In the genomic region with DNA sequence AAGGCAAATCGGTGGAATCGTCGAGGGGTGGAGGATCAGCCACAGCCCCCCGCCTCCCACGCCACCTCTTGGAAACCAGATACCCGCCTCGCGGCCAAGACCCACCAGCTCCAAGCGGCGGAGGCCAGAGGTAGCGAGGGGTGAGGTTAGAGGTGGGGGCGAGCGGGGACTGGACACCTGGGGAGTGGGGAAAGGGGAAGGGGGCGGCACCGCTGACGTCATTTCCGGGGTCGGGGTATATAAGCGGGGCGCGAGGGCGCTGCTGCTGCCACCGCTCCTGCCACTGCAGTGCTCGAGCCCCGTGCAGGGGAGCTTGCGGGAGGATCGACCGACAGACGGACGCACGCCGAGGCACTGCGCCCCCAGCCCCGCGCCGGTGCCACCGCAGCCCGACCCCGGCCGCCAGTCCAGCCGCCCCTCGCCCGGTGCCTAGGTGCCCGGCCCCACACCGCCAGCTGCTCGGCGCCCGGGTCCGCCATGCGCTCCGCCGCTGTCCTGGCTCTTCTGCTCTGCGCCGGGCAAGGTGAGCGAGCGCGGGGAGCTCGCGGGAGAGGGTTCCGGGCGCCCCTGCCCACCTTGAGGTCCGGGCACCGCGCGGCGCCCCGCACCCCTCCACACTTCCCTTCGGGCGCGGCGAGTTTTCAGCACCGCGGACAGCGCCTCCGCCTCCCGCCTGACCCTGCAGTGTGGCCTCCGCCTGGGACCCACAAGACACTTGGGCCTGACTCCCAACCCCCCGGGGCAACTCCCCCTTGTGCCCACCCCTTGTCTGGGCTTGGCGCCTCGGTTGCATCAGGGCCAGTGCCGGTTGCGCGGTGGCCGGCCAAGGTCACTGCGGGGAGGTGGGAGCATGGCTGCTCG, we compare ENCODE assay signal across 1 cellular context.
TF ChIP-seq lines count a peak whose summit lies in the region.

A gene with protein sequence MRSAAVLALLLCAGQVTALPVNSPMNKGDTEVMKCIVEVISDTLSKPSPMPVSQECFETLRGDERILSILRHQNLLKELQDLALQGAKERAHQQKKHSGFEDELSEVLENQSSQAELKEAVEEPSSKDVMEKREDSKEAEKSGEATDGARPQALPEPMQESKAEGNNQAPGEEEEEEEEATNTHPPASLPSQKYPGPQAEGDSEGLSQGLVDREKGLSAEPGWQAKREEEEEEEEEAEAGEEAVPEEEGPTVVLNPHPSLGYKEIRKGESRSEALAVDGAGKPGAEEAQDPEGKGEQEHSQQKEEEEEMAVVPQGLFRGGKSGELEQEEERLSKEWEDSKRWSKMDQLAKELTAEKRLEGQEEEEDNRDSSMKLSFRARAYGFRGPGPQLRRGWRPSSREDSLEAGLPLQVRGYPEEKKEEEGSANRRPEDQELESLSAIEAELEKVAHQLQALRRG (plus strand): TSS at position 268 of the 861 bp plus-strand sequence. CDS start 210 bp downstream, at position 478.

TF ChIP-seq in HepG2, 621 proteins besides CTCF, POLR2A, EP300 and RAD21 (continued from another document and continues in another):
- TF ChIP-seq, protein P1, sequence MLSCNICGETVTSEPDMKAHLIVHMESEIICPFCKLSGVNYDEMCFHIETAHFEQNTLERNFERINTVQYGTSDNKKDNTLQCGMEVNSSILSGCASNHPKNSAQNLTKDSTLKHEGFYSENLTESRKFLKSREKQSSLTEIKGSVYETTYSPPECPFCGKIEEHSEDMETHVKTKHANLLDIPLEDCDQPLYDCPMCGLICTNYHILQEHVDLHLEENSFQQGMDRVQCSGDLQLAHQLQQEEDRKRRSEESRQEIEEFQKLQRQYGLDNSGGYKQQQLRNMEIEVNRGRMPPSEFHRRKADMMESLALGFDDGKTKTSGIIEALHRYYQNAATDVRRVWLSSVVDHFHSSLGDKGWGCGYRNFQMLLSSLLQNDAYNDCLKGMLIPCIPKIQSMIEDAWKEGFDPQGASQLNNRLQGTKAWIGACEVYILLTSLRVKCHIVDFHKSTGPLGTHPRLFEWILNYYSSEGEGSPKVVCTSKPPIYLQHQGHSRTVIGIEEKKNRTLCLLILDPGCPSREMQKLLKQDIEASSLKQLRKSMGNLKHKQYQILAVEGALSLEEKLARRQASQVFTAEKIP (CRISPR knock-in tag; IDR thresholded peaks at IDR 0.05; ENCODE audit: borderline replicate concordance) = no peak
- TF ChIP-seq RORA (CRISPR knock-in tag; IDR thresholded peaks at IDR 0.05) = no peak
- no peak for TF ChIP-seq MAFK (conservative IDR thresholded peaks at IDR 0.05 in 1 of 2, IDR thresholded peaks at IDR 0.05 in 1 of 2; ENCODE audit: low read length in 2 of 2)
- TF ChIP-seq HMGA1 (CRISPR knock-in tag; conservative IDR thresholded peaks at IDR 0.05) = no peak
- no peak for TF ChIP-seq ZNF10 (CRISPR knock-in tag; IDR thresholded peaks at IDR 0.05; ENCODE audit: borderline replicate concordance, low read depth)
- TF ChIP-seq, protein P2, sequence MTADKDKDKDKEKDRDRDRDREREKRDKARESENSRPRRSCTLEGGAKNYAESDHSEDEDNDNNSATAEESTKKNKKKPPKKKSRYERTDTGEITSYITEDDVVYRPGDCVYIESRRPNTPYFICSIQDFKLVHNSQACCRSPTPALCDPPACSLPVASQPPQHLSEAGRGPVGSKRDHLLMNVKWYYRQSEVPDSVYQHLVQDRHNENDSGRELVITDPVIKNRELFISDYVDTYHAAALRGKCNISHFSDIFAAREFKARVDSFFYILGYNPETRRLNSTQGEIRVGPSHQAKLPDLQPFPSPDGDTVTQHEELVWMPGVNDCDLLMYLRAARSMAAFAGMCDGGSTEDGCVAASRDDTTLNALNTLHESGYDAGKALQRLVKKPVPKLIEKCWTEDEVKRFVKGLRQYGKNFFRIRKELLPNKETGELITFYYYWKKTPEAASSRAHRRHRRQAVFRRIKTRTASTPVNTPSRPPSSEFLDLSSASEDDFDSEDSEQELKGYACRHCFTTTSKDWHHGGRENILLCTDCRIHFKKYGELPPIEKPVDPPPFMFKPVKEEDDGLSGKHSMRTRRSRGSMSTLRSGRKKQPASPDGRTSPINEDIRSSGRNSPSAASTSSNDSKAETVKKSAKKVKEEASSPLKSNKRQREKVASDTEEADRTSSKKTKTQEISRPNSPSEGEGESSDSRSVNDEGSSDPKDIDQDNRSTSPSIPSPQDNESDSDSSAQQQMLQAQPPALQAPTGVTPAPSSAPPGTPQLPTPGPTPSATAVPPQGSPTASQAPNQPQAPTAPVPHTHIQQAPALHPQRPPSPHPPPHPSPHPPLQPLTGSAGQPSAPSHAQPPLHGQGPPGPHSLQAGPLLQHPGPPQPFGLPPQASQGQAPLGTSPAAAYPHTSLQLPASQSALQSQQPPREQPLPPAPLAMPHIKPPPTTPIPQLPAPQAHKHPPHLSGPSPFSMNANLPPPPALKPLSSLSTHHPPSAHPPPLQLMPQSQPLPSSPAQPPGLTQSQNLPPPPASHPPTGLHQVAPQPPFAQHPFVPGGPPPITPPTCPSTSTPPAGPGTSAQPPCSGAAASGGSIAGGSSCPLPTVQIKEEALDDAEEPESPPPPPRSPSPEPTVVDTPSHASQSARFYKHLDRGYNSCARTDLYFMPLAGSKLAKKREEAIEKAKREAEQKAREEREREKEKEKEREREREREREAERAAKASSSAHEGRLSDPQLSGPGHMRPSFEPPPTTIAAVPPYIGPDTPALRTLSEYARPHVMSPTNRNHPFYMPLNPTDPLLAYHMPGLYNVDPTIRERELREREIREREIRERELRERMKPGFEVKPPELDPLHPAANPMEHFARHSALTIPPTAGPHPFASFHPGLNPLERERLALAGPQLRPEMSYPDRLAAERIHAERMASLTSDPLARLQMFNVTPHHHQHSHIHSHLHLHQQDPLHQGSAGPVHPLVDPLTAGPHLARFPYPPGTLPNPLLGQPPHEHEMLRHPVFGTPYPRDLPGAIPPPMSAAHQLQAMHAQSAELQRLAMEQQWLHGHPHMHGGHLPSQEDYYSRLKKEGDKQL (CRISPR knock-in tag; IDR thresholded peaks at IDR 0.05; ENCODE audit: low read depth) = 0 out of 2 replicates have a peak, but pooled peaks have one; percentile 38
- TF ChIP-seq PHF20 (CRISPR knock-in tag; IDR thresholded peaks at IDR 0.05) = 0 out of 2 replicates have a peak, but pooled peaks have one; percentile 52
- TF ChIP-seq ATAD3A (CRISPR knock-in tag; IDR thresholded peaks at IDR 0.05) = peak; percentile 94; the same call in 1 of the 2 replicates
- TF ChIP-seq, protein P3, sequence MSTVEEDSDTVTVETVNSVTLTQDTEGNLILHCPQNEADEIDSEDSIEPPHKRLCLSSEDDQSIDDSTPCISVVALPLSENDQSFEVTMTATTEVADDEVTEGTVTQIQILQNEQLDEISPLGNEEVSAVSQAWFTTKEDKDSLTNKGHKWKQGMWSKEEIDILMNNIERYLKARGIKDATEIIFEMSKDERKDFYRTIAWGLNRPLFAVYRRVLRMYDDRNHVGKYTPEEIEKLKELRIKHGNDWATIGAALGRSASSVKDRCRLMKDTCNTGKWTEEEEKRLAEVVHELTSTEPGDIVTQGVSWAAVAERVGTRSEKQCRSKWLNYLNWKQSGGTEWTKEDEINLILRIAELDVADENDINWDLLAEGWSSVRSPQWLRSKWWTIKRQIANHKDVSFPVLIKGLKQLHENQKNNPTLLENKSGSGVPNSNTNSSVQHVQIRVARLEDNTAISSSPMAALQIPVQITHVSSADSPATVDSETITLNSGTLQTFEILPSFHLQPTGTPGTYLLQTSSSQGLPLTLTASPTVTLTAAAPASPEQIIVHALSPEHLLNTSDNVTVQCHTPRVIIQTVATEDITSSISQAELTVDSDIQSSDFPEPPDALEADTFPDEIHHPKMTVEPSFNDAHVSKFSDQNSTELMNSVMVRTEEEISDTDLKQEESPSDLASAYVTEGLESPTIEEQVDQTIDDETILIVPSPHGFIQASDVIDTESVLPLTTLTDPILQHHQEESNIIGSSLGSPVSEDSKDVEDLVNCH (CRISPR knock-in tag; IDR thresholded peaks at IDR 0.05) = no peak
- TF ChIP-seq TERF1 (CRISPR knock-in tag; IDR thresholded peaks at IDR 0.05) = peak; percentile 65; the same call in 1 of the 2 replicates
- TF ChIP-seq KDM5B (CRISPR knock-in tag; IDR thresholded peaks at IDR 0.05; ENCODE audit: borderline replicate concordance) = peak; percentile 87; the same call in 1 of the 2 replicates
- TF ChIP-seq ZBTB8A (CRISPR knock-in tag; IDR thresholded peaks at IDR 0.05; ENCODE audit: borderline replicate concordance, low read depth) = no peak
- peak; percentile 84 for TF ChIP-seq CCDC6 (CRISPR knock-in tag; IDR thresholded peaks at IDR 0.05)
- TF ChIP-seq HOXA5 (CRISPR knock-in tag; IDR thresholded peaks at IDR 0.05) = peak; percentile 99
- peak; percentile 77 for TF ChIP-seq SAP130 (CRISPR knock-in tag; IDR thresholded peaks at IDR 0.05; ENCODE audit: low read depth)
- 0 out of 2 replicates have a peak, but pooled peaks have one; percentile 37 for TF ChIP-seq MTA1 (CRISPR knock-in tag; IDR thresholded peaks at IDR 0.05; ENCODE audit: borderline replicate concordance)
- TF ChIP-seq ZNF225 (CRISPR knock-in tag; IDR thresholded peaks at IDR 0.05) = no peak; the same call in 1 of the 2 replicates
- peak; percentile 41; the same call in 1 of the 2 replicates for TF ChIP-seq HMG20A (CRISPR knock-in tag; IDR thresholded peaks at IDR 0.05; ENCODE audit: borderline replicate concordance)
- no peak for TF ChIP-seq EZH2 (conservative IDR thresholded peaks at IDR 0.05; ENCODE audit: low read depth, low read length)
- no peak for TF ChIP-seq TBP (CRISPR knock-in tag; IDR thresholded peaks at IDR 0.05)
- TF ChIP-seq ZNF205 (CRISPR knock-in tag; IDR thresholded peaks at IDR 0.05) = peak; percentile 73
- no peak for TF ChIP-seq NFE2L1 (CRISPR knock-in tag; IDR thresholded peaks at IDR 0.05; ENCODE audit: borderline replicate concordance)
- TF ChIP-seq, protein P4, sequence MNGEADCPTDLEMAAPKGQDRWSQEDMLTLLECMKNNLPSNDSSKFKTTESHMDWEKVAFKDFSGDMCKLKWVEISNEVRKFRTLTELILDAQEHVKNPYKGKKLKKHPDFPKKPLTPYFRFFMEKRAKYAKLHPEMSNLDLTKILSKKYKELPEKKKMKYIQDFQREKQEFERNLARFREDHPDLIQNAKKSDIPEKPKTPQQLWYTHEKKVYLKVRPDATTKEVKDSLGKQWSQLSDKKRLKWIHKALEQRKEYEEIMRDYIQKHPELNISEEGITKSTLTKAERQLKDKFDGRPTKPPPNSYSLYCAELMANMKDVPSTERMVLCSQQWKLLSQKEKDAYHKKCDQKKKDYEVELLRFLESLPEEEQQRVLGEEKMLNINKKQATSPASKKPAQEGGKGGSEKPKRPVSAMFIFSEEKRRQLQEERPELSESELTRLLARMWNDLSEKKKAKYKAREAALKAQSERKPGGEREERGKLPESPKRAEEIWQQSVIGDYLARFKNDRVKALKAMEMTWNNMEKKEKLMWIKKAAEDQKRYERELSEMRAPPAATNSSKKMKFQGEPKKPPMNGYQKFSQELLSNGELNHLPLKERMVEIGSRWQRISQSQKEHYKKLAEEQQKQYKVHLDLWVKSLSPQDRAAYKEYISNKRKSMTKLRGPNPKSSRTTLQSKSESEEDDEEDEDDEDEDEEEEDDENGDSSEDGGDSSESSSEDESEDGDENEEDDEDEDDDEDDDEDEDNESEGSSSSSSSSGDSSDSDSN (CRISPR knock-in tag; IDR thresholded peaks at IDR 0.05) = peak; percentile 37; the same call in 1 of the 2 replicates
- peak; percentile 61; the same call in 1 of the 2 replicates for TF ChIP-seq TRAFD1 (CRISPR knock-in tag; IDR thresholded peaks at IDR 0.05; ENCODE audit: borderline replicate concordance)
- TF ChIP-seq AGO1 (IDR thresholded peaks at IDR 0.05; ENCODE audit: low read depth, low read length, poor library complexity, severe bottlenecking) = no peak
- TF ChIP-seq ATF7 (IDR thresholded peaks at IDR 0.05) = 0 out of 2 replicates have a peak, but pooled peaks have one; percentile 23
- TF ChIP-seq ATF7 (CRISPR knock-in tag; IDR thresholded peaks at IDR 0.05) = no peak
- peak; percentile 81 for TF ChIP-seq ZNF883 (CRISPR knock-in tag; IDR thresholded peaks at IDR 0.05; ENCODE audit: not compliant biosample characterization)
- no peak for TF ChIP-seq ZBTB33 (CRISPR knock-in tag; IDR thresholded peaks at IDR 0.05)
- TF ChIP-seq PCBP2 (optimal IDR thresholded peaks at IDR 0.05; ENCODE audit: low read depth, low read length, poor library complexity, severe bottlenecking) = no peak
- TF ChIP-seq SP1 (IDR thresholded peaks at IDR 0.05) = no peak
- TF ChIP-seq SP1 (CRISPR knock-in tag; IDR thresholded peaks at IDR 0.05) = no peak
- TF ChIP-seq RELA (CRISPR knock-in tag; IDR thresholded peaks at IDR 0.05) = no peak
